Comparison of ENCODE assay signal across 8 cellular contexts in genomic region chr19:708154-709141, GRCh38. TPM values are rescaled to one million over a fixed set of nuclear protein-coding genes. Genes with fewer than 3 reads are reported as not detected.
DNase-seq lines count a peak whose midpoint lies in the region; ATAC-seq, FAIRE-seq and TF ChIP-seq lines count a peak whose summit lies in the region.

Gene PALM, plus strand, starts transcription at chr19:708935. Its CDS starts 212 bp downstream, at chr19:709147.

- no peaks in the 10 kb centered on the region for H3K4me1 ChIP-seq in mammary epithelial cell (ENCODE audit: insufficient read depth, low read length)
- peaks cover 3 to 23% of the 10 kb centered on the region in 2 donors for H3K4me1 ChIP-seq in left lung
- peaks cover 20% of the 10 kb centered on the region for H3K4me1 ChIP-seq in testis

- H3K4me3 ChIP-seq in MG63 (peak within 1 kb of the TSS; percentile 36), mammary epithelial cell (replicated peaks in 1 of 3; ENCODE audit: insufficient read depth in 1 of 3, low read depth in 2 of 3, low read length in 3 of 3) (no peak within 1 kb of the TSS), left lung (peak within 1 kb of the TSS; percentile 40 to 47), testis (peak within 1 kb of the TSS; percentile 65 to 77)

- 8% methylated on average over 12 of the region's 93 CpGs for WGBS in mammary epithelial cell (ENCODE audit: low coverage, missing lambda C conversion rate)
- WGBS in testis, 2 donors: 4 to 16% methylated on average over 6 to 72 of the region's 93 CpGs

- DNase-seq in MG63: peak; percentile 32
- DNase-seq in mammary epithelial cell: no peak
- DNase-seq in left lung: no peak
- no peak for DNase-seq in testis
- no peak for DNase-seq in D721Med (ENCODE audit: insufficient read length, low spot score)
- no peak for DNase-seq in EL

- CTCF ChIA-PET in mammary epithelial cell (lab: Charles Lee; ENCODE audit: low non-redundant PET): interaction anchor here (0.6 kb wide), 1 partner anchor 28 kb away, joined by 3 read pairs; no protein-coding TSS in a partner anchor

- no peak for TF ChIP-seq POLR2A in testis (IDR thresholded peaks at IDR 0.05)

- H3K27me3 ChIP-seq in MG63: no peaks in the 10 kb centered on the region
- peaks cover 11% of the 10 kb centered on the region for H3K27me3 ChIP-seq in mammary epithelial cell (ENCODE audit: insufficient read depth, low read length)
- H3K27me3 ChIP-seq in left lung: peaks cover 7 to 29% of the 10 kb centered on the region in 2 donors
- H3K27me3 ChIP-seq in testis: no peaks in the 10 kb centered on the region

- FAIRE-seq in D721Med (lab: Jason Lieb, UNC): no peak

- intact Hi-C loops in mammary epithelial cell (cut with micrococcal nuclease) (no loop called here), left lung (cut with DNase I) (no loop called here), testis (cut with DNase I; ENCODE audit: low total_unique reads) (no loop called here)

- H3K4me2 ChIP-seq in mammary epithelial cell (ENCODE audit: insufficient read depth, low read depth, low read length): peak within 1 kb of the TSS; percentile 30

- H3K9ac ChIP-seq in mammary epithelial cell (ENCODE audit: insufficient read depth, low read length): no peak within 1 kb of the TSS

- in situ Hi-C loops in mammary epithelial cell (cut with MboI; ENCODE audit: low sequenced_read_pairs in 2 of 2): no loop called here

- H2AFZ ChIP-seq in mammary epithelial cell (ENCODE audit: low read depth, low read length): no peak within 1 kb of the TSS

- H3K79me2 ChIP-seq in mammary epithelial cell (ENCODE audit: insufficient read depth, low read length): no peaks in the 10 kb centered on the region

- ATAC-seq in left lung (no peak), GM18907 (IDR thresholded peaks at IDR 0.05; ENCODE audit: unreplicated experiment) (no peak), HG03159 (IDR thresholded peaks at IDR 0.05; ENCODE audit: unreplicated experiment) (no peak)

- dilution Hi-C loops in mammary epithelial cell (cut with HindIII; ENCODE audit: low sequenced_read_pairs): no loop called here

- no TSS peak for BruUV-seq in mammary epithelial cell (replicated peaks; lab: Mats Ljungman, UMichigan)

- H3K27ac ChIP-seq in mammary epithelial cell (ENCODE audit: insufficient read depth, low read depth, low read length): no peak within 1 kb of the TSS
- peak within 1 kb of the TSS; percentile 63 to 67 for H3K27ac ChIP-seq in left lung
- peak within 1 kb of the TSS; percentile 82 to 89 for H3K27ac ChIP-seq in testis

- H3K36me3 ChIP-seq in MG63: no peaks in the 10 kb centered on the region
- H3K36me3 ChIP-seq in mammary epithelial cell (ENCODE audit: insufficient read depth, low read length): no peaks in the 10 kb centered on the region
- no peaks in the 10 kb centered on the region for H3K36me3 ChIP-seq in left lung
- no peaks in the 10 kb centered on the region for H3K36me3 ChIP-seq in testis (ENCODE audit: low read depth, missing control alignments)

- TF ChIP-seq CTCF in mammary epithelial cell (conservative IDR thresholded peaks at IDR 0.05 in 1 of 2, IDR thresholded peaks at IDR 0.05 in 1 of 2; ENCODE audit: extremely low read depth in 1 of 2, insufficient read depth in 1 of 2, low read depth in 1 of 2, low read length in 2 of 2) (no peak), left lung (IDR thresholded peaks at IDR 0.05) (no peak), testis (IDR thresholded peaks at IDR 0.05) (peak in 1 of 3 experiments; percentile 24), D721Med (IDR thresholded peaks at IDR 0.05; ENCODE audit: insufficient read depth, missing control alignments) (no peak)

- H4K20me1 ChIP-seq in mammary epithelial cell (ENCODE audit: insufficient read depth, low read length): no peaks in the 10 kb centered on the region

- H3K9me3 ChIP-seq in MG63 (no peaks in the 10 kb centered on the region), mammary epithelial cell (replicated peaks; ENCODE audit: insufficient read depth, low read length) (no peaks in the 10 kb centered on the region), left lung (no peaks in the 10 kb centered on the region), testis (no peaks in the 10 kb centered on the region)

RNA-seq across cellular contexts. Expression of gene PALM, which starts in this region (rescaled TPM):
- total RNA-seq in MG63 (2014; rRNA removed; shearing (Covaris generic); ENCODE audit: low replicate concordance): 9.3 and 10.5 TPM in 2 replicates
- total RNA-seq in mammary epithelial cell: 1 to 10 TPM in 1 of 2 donors, under 1 TPM in 1; 0.33 to 1.0 TPM
- polyA plus RNA-seq in mammary epithelial cell: not detected
- not detected for polyA minus RNA-seq in mammary epithelial cell
- total RNA-seq in left lung: 10 to 100 TPM; 30.2 to 33.0 TPM
- total RNA-seq in testis: 10 to 100 TPM; 35.5 to 47.8 TPM
- polyA plus RNA-seq in testis (ENCODE audit: insufficient read depth, low read depth, low replicate concordance): 46.4 TPM

Comparison
In these comparisons a context has a peak if more than half of its experiments do, and no peak if none do; other contexts are left out.
1. RNA of gene PALM (polyA plus RNA-seq): 46.4 TPM in testis (single experiment); not detected in mammary epithelial cell (single experiment); every median in the first group is over 10 times any median in the second.
2. H3K4me3 ChIP-seq: peak in MG63 (single experiment), left lung (2 of 2) and testis (2 of 2); none in mammary epithelial cell (0 of 3).